8 cellular contexts compared by ENCODE assay signal in genomic region chr10:119029613-119030420, GRCh38. TPM values are rescaled to one million over a fixed set of nuclear protein-coding genes. Genes with fewer than 3 reads are reported as not detected.
DNase-seq lines count a peak whose midpoint lies in the region; ATAC-seq and TF ChIP-seq lines count a peak whose summit lies in the region.

NANOS1 (plus strand) TSS chr10:119029714; CDS start chr10:119029802, 88 bp downstream.

- no peak within 1 kb of the TSS for H3K27ac Mint-ChIP-seq in activated T-helper 2 cell treated with anti-CD3 and anti-CD28 coated beads, Interferon-gamma antibody, Interleukin-2, Interleukin-4, amounts not matched to agents 10 μg/mL and 5 μg/mL and 100 μg/mL, durations not matched to agents 14 hours and 24 hours and 36 hours

- peak; percentile 60 for DNase-seq in GM10266 (ENCODE audit: extremely low spot score)
- peak; percentile 20 for DNase-seq in KBM-7
- peak; percentile 40 for DNase-seq in activated T-helper 2 cell treated with anti-CD3 and anti-CD28 coated beads, Interferon-gamma antibody, Interleukin-2, Interleukin-4, amounts not matched to agents 10 μg/mL and 5 μg/mL and 100 μg/mL, durations not matched to agents 14 hours and 24 hours and 36 hours (ENCODE audit: low spot score)
- peak; percentile 41 for DNase-seq in left cardiac atrium
- no peak for DNase-seq in sigmoid colon
- no peak for DNase-seq in SW 1271 (lab: John Stamatoyannopoulos, UW)
- DNase-seq in COLO829 (ENCODE audit: low spot score), result no peak

- peaks cover 0 to 54% (median 48%) of the 10 kb centered on the region in 4 donors for H3K4me1 ChIP-seq in sigmoid colon

- H3K9me3 Mint-ChIP-seq in activated T-helper 2 cell treated with anti-CD3 and anti-CD28 coated beads, Interferon-gamma antibody, Interleukin-2, Interleukin-4, amounts not matched to agents 10 μg/mL and 5 μg/mL and 100 μg/mL, durations not matched to agents 14 hours and 24 hours and 36 hours, result no peaks in the 10 kb centered on the region

- peaks cover 28% of the 10 kb centered on the region for H3K36me3 Mint-ChIP-seq in activated T-helper 2 cell treated with anti-CD3 and anti-CD28 coated beads, Interferon-gamma antibody, Interleukin-2, Interleukin-4, amounts not matched to agents 10 μg/mL and 5 μg/mL and 100 μg/mL, durations not matched to agents 14 hours and 24 hours and 36 hours (ENCODE audit: low read depth)

- in situ Hi-C loops in KBM-7 (cut with MboI; ENCODE audit: low pct_unique_long_range_greater_than_20kb, low sequenced_read_pairs), result no loop called here

- intact Hi-C loops in activated T-helper 2 cell treated with anti-CD3 and anti-CD28 coated beads, Interferon-gamma antibody, Interleukin-2, Interleukin-4, amounts not matched to agents 10 μg/mL and 5 μg/mL and 100 μg/mL, durations not matched to agents 14 hours and 24 hours and 36 hours (cut with micrococcal nuclease), result loop anchor here (2.0 kb wide), 2 partner anchors 51 to 275 kb away; partner anchors contain the start of genes CACUL1 and EIF3A
- intact Hi-C loops in left cardiac atrium (cut with DNase I), result no loop called here
- intact Hi-C loops in sigmoid colon (cut with DNase I), result loop anchor here (5.0 kb wide), 3 partner anchors 47 to 463 kb away; no protein-coding TSS in a partner anchor

- ATAC-seq in GM21717 (IDR thresholded peaks at IDR 0.05; ENCODE audit: unreplicated experiment), result peak; percentile 8
- no peak for ATAC-seq in left cardiac atrium

- no peak for TF ChIP-seq EP300 in sigmoid colon (IDR thresholded peaks at IDR 0.05)

- no peak for TF ChIP-seq POLR2A in sigmoid colon (IDR thresholded peaks at IDR 0.05)

- H3K27me3 Mint-ChIP-seq in activated T-helper 2 cell treated with anti-CD3 and anti-CD28 coated beads, Interferon-gamma antibody, Interleukin-2, Interleukin-4, amounts not matched to agents 10 μg/mL and 5 μg/mL and 100 μg/mL, durations not matched to agents 14 hours and 24 hours and 36 hours (ENCODE audit: low read depth), result peaks cover 15% of the 10 kb centered on the region

- no peaks in the 10 kb centered on the region for H3K9me3 ChIP-seq in sigmoid colon

- peak within 1 kb of the TSS; percentile 76 to 89 (median 82) for H3K27ac ChIP-seq in sigmoid colon

- H3K36me3 ChIP-seq in sigmoid colon, result peaks cover 5 to 13% (median 9%) of the 10 kb centered on the region in 4 donors

- TF ChIP-seq CTCF in GM10266 (IDR thresholded peaks at IDR 0.05; ENCODE audit: control insufficient read depth, insufficient read depth, low read depth, missing control alignments) (no peak), sigmoid colon (IDR thresholded peaks at IDR 0.05) (no peak)

- H3K4me1 Mint-ChIP-seq in activated T-helper 2 cell treated with anti-CD3 and anti-CD28 coated beads, Interferon-gamma antibody, Interleukin-2, Interleukin-4, amounts not matched to agents 10 μg/mL and 5 μg/mL and 100 μg/mL, durations not matched to agents 14 hours and 24 hours and 36 hours (ENCODE audit: low read depth), result peaks cover 13% of the 10 kb centered on the region

- no peaks in the 10 kb centered on the region for H3K27me3 ChIP-seq in sigmoid colon

- peak within 1 kb of the TSS; percentile 66 for H3K4me3 Mint-ChIP-seq in activated T-helper 2 cell treated with anti-CD3 and anti-CD28 coated beads, Interferon-gamma antibody, Interleukin-2, Interleukin-4, amounts not matched to agents 10 μg/mL and 5 μg/mL and 100 μg/mL, durations not matched to agents 14 hours and 24 hours and 36 hours (ENCODE audit: low read depth)

- H3K4me3 ChIP-seq in sigmoid colon, result peak within 1 kb of the TSS; percentile 34 to 77 (median 69)

- WGBS in sigmoid colon, 2 donors, result 1% methylated on average over 136 of the region's 136 CpGs

RNA-seq across cellular contexts. Expression of gene NANOS1, which starts in this region (rescaled TPM):
- total RNA-seq in activated T-helper 2 cell treated with anti-CD3 and anti-CD28 coated beads, Interferon-gamma antibody, Interleukin-2, Interleukin-4, amounts not matched to agents 10 μg/mL and 5 μg/mL and 100 μg/mL, durations not matched to agents 14 hours and 24 hours and 36 hours, result 0.62 and 0.90 TPM in 2 replicates
- 1 to 10 TPM; 3.3 to 5.0 TPM for total RNA-seq in left cardiac atrium
- total RNA-seq in sigmoid colon, result 1 to 10 TPM; 2.6 to 4.7 (median 4.0) TPM
- polyA plus RNA-seq in sigmoid colon, result under 1 TPM in 1 of 3 donors, not detected in 2; 0.69 TPM

Comparison
In these comparisons a context has a peak if more than half of its experiments do, and no peak if none do; other contexts are left out.
1. Peak in DNase-seq in activated T-helper 2 cell treated with anti-CD3 and anti-CD28 coated beads, Interferon-gamma antibody, Interleukin-2, Interleukin-4, amounts not matched to agents 10 μg/mL and 5 μg/mL and 100 μg/mL, durations not matched to agents 14 hours and 24 hours and 36 hours; RNA of the gene not detected or under 1 TPM.
2. DNase-seq: peak in GM10266 (single experiment), KBM-7 (single experiment) and left cardiac atrium (single experiment); none in sigmoid colon (single experiment), SW 1271 (0 of 2) and COLO829 (single experiment).
3. intact Hi-C loops: an anchor here in activated T-helper 2 cell treated with anti-CD3 and anti-CD28 coated beads, Interferon-gamma antibody, Interleukin-2, Interleukin-4, amounts not matched to agents 10 μg/mL and 5 μg/mL and 100 μg/mL, durations not matched to agents 14 hours and 24 hours and 36 hours (2.0 kb wide) and sigmoid colon (5.0 kb wide); none called in left cardiac atrium.